26 cellular contexts compared by ENCODE assay signal in genomic region chr12:72006766-72007165, GRCh38.
"Had no signal": no experiment of that assay in that cellular context is flagged by ENCODE, and none has a peak within 500 bp of the region (broad histone marks: within the 10 kb centered on the region; RNA-seq: fewer than 3 reads in every experiment).

No MANE protein-coding gene starts in this region.

- ATAC-seq: left colon, lower lobe of right lung, natural killer cell had no signal

- H3K4me1 Mint-ChIP-seq: immature natural killer cell; natural killer cell; neural crest cell; stimulated activated effector memory CD8-positive, alpha-beta T cell treated with anti-CD3 and anti-CD28 coated beads, Interleukin-12 subunit alpha, Interleukin-12 subunit beta, amount 100 ng/mL, for 72 hours had no signal

- H3K4me1 ChIP-seq: esophagus squamous epithelium, lower lobe of right lung, prostate gland, right atrium auricular region, stomach, thyroid gland had no signal

- H3K36me3 ChIP-seq: esophagus squamous epithelium, left ventricle myocardium inferior, lower lobe of right lung, prostate gland, right atrium auricular region, sigmoid colon, stomach, thyroid gland had no signal

- H3K27me3 ChIP-seq: right atrium auricular region, sigmoid colon, stomach, thyroid gland had no signal

- H3K4me3 Mint-ChIP-seq: immature natural killer cell; natural killer cell; neural crest cell; stimulated activated effector memory CD8-positive, alpha-beta T cell treated with anti-CD3 and anti-CD28 coated beads, Interleukin-12 subunit alpha, Interleukin-12 subunit beta, amount 100 ng/mL, for 72 hours; type B pancreatic cell had no signal

- DNase-seq: dermis blood vessel endothelial cell; effector memory CD4-positive, alpha-beta T cell; erythroblast; esophagus squamous epithelium; foreskin melanocyte; glutamatergic neuron; hypothalamus; immature natural killer cell; islet precursor cell; kidney glomerular epithelial cell; left colon; left ventricle myocardium inferior; lower lobe of right lung; natural killer cell; sigmoid colon; stimulated activated CD4-positive, alpha-beta T cell treated with anti-CD3 and anti-CD28 coated beads, Interleukin-2, amount 100 ng/mL, for 24 hours; stimulated activated CD4-positive, alpha-beta T cell treated with anti-CD3 and anti-CD28 coated beads, Interleukin-4, amount 100 ng/mL, for 24 hours; stimulated activated naive CD4-positive, alpha-beta T cell treated with Interleukin-2 at 50 U/mL for 16 hours; stomach; thyroid gland had no signal

- H3K36me3 Mint-ChIP-seq: immature natural killer cell; natural killer cell; stimulated activated effector memory CD8-positive, alpha-beta T cell treated with anti-CD3 and anti-CD28 coated beads, Interleukin-12 subunit alpha, Interleukin-12 subunit beta, amount 100 ng/mL, for 72 hours; type B pancreatic cell had no signal

- H3K9me3 ChIP-seq: esophagus squamous epithelium, left ventricle myocardium inferior, lower lobe of right lung, prostate gland, right atrium auricular region, sigmoid colon, stomach, thyroid gland had no signal

- H3K4me3 ChIP-seq: coronary artery, esophagus squamous epithelium, left ventricle myocardium inferior, lower lobe of right lung, prostate gland, right atrium auricular region, sigmoid colon, stomach, thyroid gland had no signal

- H3K27ac ChIP-seq: coronary artery, esophagus squamous epithelium, left ventricle myocardium inferior, lower lobe of right lung, prostate gland, right atrium auricular region, sigmoid colon, stomach, thyroid gland had no signal

- H3K9me3 Mint-ChIP-seq: immature natural killer cell; natural killer cell; neural crest cell; stimulated activated effector memory CD8-positive, alpha-beta T cell treated with anti-CD3 and anti-CD28 coated beads, Interleukin-12 subunit alpha, Interleukin-12 subunit beta, amount 100 ng/mL, for 72 hours had no signal

- H3K27ac Mint-ChIP-seq: immature natural killer cell; natural killer cell; stimulated activated effector memory CD8-positive, alpha-beta T cell treated with anti-CD3 and anti-CD28 coated beads, Interleukin-12 subunit alpha, Interleukin-12 subunit beta, amount 100 ng/mL, for 72 hours; type B pancreatic cell had no signal
